Comparison of ENCODE assay signal across 9 cellular contexts in genomic region chr3:159102001-159102400, GRCh38. TPM values are rescaled to one million over a fixed set of nuclear protein-coding genes. Genes with fewer than 3 reads are reported as not detected.
"Had no signal": no experiment of that assay in that cellular context is flagged by ENCODE, and none has a peak within 500 bp of the region (broad histone marks: within the 10 kb centered on the region; RNA-seq: fewer than 3 reads in every experiment).

No MANE protein-coding gene starts in this region.

- H2AFZ ChIP-seq: GM23248 had no signal

- H3K9ac ChIP-seq: GM23248 had no signal

- DNase-seq: GM23248, GOT3, H7, HFFc6, IMR-90, KG1 had no signal

- H3K27ac ChIP-seq: GM23248 had no signal

- ATAC-seq: HCT116, K562 had no signal

- H3K4me3 ChIP-seq: GM23248, HAP-1, K562 had no signal

- H3K36me3 ChIP-seq: HAP-1 had no signal

- H3K9me3 ChIP-seq: HAP-1 had no signal

RNA-seq across cellular contexts. Expression of gene IQCJ, which starts 32.9 kb away (rescaled TPM):
- polyA plus RNA-seq: GM23248, IMR-90, K562 had no signal
